Comparison of ENCODE assay signal across 1 cellular context in genomic region chr6:35907750-35908149, GRCh38.
TF ChIP-seq lines count a peak whose summit lies in the region.

No MANE protein-coding gene starts in this region.

TF ChIP-seq in GM12878, 131 proteins besides CTCF, POLR2A, EP300 and RAD21:
- TF ChIP-seq TCF12 (IDR thresholded peaks at IDR 0.05; ENCODE audit: low read depth, low read length), result no peak
- TF ChIP-seq, protein P1, sequence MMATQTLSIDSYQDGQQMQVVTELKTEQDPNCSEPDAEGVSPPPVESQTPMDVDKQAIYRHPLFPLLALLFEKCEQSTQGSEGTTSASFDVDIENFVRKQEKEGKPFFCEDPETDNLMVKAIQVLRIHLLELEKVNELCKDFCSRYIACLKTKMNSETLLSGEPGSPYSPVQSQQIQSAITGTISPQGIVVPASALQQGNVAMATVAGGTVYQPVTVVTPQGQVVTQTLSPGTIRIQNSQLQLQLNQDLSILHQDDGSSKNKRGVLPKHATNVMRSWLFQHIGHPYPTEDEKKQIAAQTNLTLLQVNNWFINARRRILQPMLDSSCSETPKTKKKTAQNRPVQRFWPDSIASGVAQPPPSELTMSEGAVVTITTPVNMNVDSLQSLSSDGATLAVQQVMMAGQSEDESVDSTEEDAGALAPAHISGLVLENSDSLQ (IDR thresholded peaks at IDR 0.05), result no peak
- TF ChIP-seq MEF2B (IDR thresholded peaks at IDR 0.05; ENCODE audit: partially characterized antibody, poor library complexity, severe bottlenecking), result no peak
- 0 out of 2 replicates have a peak, but pooled peaks have one; percentile 32 for TF ChIP-seq SPI1 (IDR thresholded peaks at IDR 0.05; ENCODE audit: borderline replicate concordance, insufficient read depth, low read depth, low read length)
- TF ChIP-seq RFX5 (IDR thresholded peaks at IDR 0.05; ENCODE audit: low read depth, low read length), result no peak
- TF ChIP-seq ZNF207 (IDR thresholded peaks at IDR 0.05; ENCODE audit: borderline replicate concordance), result no peak
- TF ChIP-seq NR2F1 (conservative IDR thresholded peaks at IDR 0.05), result 0 out of 2 replicates have a peak, but pooled peaks have one; percentile 30
